In genomic region chr18:3577456-3577855, GRCh38 we compare ENCODE assay signal across 19 cellular contexts.
"Had no signal": no experiment of that assay in that cellular context is flagged by ENCODE, and none has a peak within 500 bp of the region (broad histone marks: within the 10 kb centered on the region; RNA-seq: fewer than 3 reads in every experiment).

No MANE protein-coding gene starts in this region.

- H3K4me1 ChIP-seq: esophagus muscularis mucosa, heart right ventricle, tibial artery, upper lobe of left lung, uterus had no signal

- H3K4me1 Mint-ChIP-seq: naive thymus-derived CD8-positive, alpha-beta T cell; stimulated activated effector memory CD8-positive, alpha-beta T cell treated with anti-CD3 and anti-CD28 coated beads, Interleukin-12 subunit alpha, Interleukin-12 subunit beta, amount 100 ng/mL, for 72 hours had no signal

- H3K27me3 ChIP-seq: esophagus muscularis mucosa, heart right ventricle, ovary, tibial artery, upper lobe of left lung, uterus had no signal

- H3K36me3 ChIP-seq: esophagus muscularis mucosa, heart right ventricle, ovary, tibial artery, upper lobe of left lung, uterus had no signal

- H3K27ac ChIP-seq: epithelial cell of prostate, esophagus muscularis mucosa, heart right ventricle, ovary, tibial artery, upper lobe of left lung, uterus had no signal

- H3K9me3 ChIP-seq: esophagus muscularis mucosa, heart right ventricle, mucosa of descending colon, ovary, tibial artery, upper lobe of left lung, uterus had no signal

- H3K4me3 ChIP-seq: esophagus muscularis mucosa, heart right ventricle, mucosa of descending colon, ovary, tibial artery, upper lobe of left lung, uterus had no signal

- H3K4me3 Mint-ChIP-seq: naive thymus-derived CD8-positive, alpha-beta T cell; stimulated activated effector memory CD8-positive, alpha-beta T cell treated with anti-CD3 and anti-CD28 coated beads, Interleukin-12 subunit alpha, Interleukin-12 subunit beta, amount 100 ng/mL, for 72 hours had no signal

- H3K27me3 Mint-ChIP-seq: progenitor cell of endocrine pancreas had no signal

- H3K9me3 Mint-ChIP-seq: naive thymus-derived CD8-positive, alpha-beta T cell; stimulated activated effector memory CD8-positive, alpha-beta T cell treated with anti-CD3 and anti-CD28 coated beads, Interleukin-12 subunit alpha, Interleukin-12 subunit beta, amount 100 ng/mL, for 72 hours had no signal

- H3K36me3 Mint-ChIP-seq: naive thymus-derived CD8-positive, alpha-beta T cell; stimulated activated effector memory CD8-positive, alpha-beta T cell treated with anti-CD3 and anti-CD28 coated beads, Interleukin-12 subunit alpha, Interleukin-12 subunit beta, amount 100 ng/mL, for 72 hours had no signal

- H3K27ac Mint-ChIP-seq: progenitor cell of endocrine pancreas; stimulated activated effector memory CD8-positive, alpha-beta T cell treated with anti-CD3 and anti-CD28 coated beads, Interleukin-12 subunit alpha, Interleukin-12 subunit beta, amount 100 ng/mL, for 72 hours had no signal

- DNase-seq: effector memory CD4-positive, alpha-beta T cell; heart right ventricle; kidney glomerular epithelial cell; mucosa of descending colon; naive thymus-derived CD8-positive, alpha-beta T cell; nucleus accumbens; ovary; right cardiac atrium; small intestine; stimulated activated CD4-positive, alpha-beta T cell treated with anti-CD3 and anti-CD28 coated beads, Interleukin-2, amount 100 ng/mL, for 48 hours; stimulated activated CD8-positive, alpha-beta memory T cell treated with anti-CD3 and anti-CD28 coated beads, Interleukin-4, amount 100 ng/mL, for 48 hours; stimulated activated naive CD8-positive, alpha-beta T cell treated with anti-CD3 and anti-CD28 coated beads, Interleukin-15, Interleukin-2, amounts not matched to agents 100 U/mL and 50 U/mL, for 24 hours; tibial artery; upper lobe of left lung; uterus had no signal
